ENCODE assay signal across 1 cellular context in the genomic region with DNA sequence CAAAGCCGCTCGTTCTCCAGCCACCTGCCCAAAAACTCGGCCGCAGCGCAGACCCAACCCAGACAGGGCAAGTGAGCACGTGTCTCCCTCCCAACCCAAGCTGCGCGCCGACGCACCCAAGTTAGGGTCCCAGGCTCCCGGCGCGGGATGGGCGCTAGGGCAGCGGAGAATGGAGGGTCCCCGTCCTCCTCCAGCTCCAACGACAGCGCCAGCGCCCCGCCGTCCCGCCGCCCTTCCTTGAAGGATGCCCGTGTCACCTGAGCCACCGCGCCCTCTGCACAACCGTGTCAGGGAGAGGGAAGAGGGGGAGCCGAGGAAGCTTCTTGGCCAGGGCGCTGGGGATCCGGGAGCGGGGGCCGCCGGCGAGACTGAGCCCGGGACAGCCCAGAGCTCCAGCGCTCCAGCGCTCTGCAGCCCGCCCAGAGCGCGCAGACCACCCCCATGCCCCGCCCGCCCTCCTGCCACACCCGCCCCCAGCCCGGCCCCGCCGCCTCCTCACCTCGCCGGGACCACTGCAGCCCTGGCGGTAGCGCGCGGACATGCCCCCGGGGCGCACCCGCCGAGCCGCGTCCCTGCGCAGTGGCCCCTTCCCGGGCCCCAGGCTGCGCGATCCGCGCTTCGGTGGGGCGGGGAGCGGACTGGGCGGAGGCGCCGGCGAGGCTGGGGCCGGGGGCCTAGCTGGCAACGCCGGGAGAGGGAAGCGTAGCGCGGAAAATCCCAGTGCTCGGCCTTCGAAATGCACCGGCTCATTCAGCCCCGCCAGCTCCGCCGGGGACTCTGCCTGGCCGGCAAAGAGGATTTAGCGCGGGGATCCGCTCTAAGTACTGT.
TF ChIP-seq lines count a peak whose summit lies in the region.

A gene with protein sequence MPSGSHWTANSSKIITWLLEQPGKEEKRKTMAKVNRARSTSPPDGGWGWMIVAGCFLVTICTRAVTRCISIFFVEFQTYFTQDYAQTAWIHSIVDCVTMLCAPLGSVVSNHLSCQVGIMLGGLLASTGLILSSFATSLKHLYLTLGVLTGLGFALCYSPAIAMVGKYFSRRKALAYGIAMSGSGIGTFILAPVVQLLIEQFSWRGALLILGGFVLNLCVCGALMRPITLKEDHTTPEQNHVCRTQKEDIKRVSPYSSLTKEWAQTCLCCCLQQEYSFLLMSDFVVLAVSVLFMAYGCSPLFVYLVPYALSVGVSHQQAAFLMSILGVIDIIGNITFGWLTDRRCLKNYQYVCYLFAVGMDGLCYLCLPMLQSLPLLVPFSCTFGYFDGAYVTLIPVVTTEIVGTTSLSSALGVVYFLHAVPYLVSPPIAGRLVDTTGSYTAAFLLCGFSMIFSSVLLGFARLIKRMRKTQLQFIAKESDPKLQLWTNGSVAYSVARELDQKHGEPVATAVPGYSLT (minus strand): TSS at position 410 of the 828 bp plus-strand sequence. CDS start 73,016 bp downstream, outside the sequence.

TF ChIP-seq in WTC11, 78 proteins besides CTCF, POLR2A, EP300 and RAD21 (continued from another document and continues in another):
- TF ChIP-seq, protein P1, sequence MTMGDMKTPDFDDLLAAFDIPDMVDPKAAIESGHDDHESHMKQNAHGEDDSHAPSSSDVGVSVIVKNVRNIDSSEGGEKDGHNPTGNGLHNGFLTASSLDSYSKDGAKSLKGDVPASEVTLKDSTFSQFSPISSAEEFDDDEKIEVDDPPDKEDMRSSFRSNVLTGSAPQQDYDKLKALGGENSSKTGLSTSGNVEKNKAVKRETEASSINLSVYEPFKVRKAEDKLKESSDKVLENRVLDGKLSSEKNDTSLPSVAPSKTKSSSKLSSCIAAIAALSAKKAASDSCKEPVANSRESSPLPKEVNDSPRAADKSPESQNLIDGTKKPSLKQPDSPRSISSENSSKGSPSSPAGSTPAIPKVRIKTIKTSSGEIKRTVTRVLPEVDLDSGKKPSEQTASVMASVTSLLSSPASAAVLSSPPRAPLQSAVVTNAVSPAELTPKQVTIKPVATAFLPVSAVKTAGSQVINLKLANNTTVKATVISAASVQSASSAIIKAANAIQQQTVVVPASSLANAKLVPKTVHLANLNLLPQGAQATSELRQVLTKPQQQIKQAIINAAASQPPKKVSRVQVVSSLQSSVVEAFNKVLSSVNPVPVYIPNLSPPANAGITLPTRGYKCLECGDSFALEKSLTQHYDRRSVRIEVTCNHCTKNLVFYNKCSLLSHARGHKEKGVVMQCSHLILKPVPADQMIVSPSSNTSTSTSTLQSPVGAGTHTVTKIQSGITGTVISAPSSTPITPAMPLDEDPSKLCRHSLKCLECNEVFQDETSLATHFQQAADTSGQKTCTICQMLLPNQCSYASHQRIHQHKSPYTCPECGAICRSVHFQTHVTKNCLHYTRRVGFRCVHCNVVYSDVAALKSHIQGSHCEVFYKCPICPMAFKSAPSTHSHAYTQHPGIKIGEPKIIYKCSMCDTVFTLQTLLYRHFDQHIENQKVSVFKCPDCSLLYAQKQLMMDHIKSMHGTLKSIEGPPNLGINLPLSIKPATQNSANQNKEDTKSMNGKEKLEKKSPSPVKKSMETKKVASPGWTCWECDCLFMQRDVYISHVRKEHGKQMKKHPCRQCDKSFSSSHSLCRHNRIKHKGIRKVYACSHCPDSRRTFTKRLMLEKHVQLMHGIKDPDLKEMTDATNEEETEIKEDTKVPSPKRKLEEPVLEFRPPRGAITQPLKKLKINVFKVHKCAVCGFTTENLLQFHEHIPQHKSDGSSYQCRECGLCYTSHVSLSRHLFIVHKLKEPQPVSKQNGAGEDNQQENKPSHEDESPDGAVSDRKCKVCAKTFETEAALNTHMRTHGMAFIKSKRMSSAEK (CRISPR knock-in tag; IDR thresholded peaks at IDR 0.05; ENCODE audit: borderline replicate concordance): no peak
- TF ChIP-seq ZNF121 (CRISPR knock-in tag; IDR thresholded peaks at IDR 0.05) (peak; percentile 100), HMGA2 (CRISPR knock-in tag; IDR thresholded peaks at IDR 0.05) (no peak), CBFB (CRISPR knock-in tag; IDR thresholded peaks at IDR 0.05; ENCODE audit: low read depth) (no peak), ATF1 (CRISPR knock-in tag; IDR thresholded peaks at IDR 0.05) (no peak), NFE2L1 (CRISPR knock-in tag; IDR thresholded peaks at IDR 0.05) (no peak), CREB1 (CRISPR knock-in tag; IDR thresholded peaks at IDR 0.05) (no peak), OVOL2 (CRISPR knock-in tag; IDR thresholded peaks at IDR 0.05; ENCODE audit: borderline replicate concordance) (no peak), EMX1 (CRISPR knock-in tag; IDR thresholded peaks at IDR 0.05) (no peak), NR3C1 (CRISPR knock-in tag; conservative IDR thresholded peaks at IDR 0.05; ENCODE audit: low read depth) (peak; percentile 19; the same call in 1 of the 2 replicates), ELF4 (CRISPR knock-in tag; IDR thresholded peaks at IDR 0.05; ENCODE audit: low read depth) (no peak), ZNF423 (CRISPR knock-in tag; IDR thresholded peaks at IDR 0.05) (peak; percentile 59; the same call in 1 of the 2 replicates), ETV6 (CRISPR knock-in tag; IDR thresholded peaks at IDR 0.05) (peak; percentile 20; the same call in 1 of the 2 replicates), SP1 (CRISPR knock-in tag; conservative IDR thresholded peaks at IDR 0.05) (no peak), FOXP1 (CRISPR knock-in tag; IDR thresholded peaks at IDR 0.05; ENCODE audit: borderline replicate concordance) (peak; percentile 42; the same call in 1 of the 2 replicates), ZBTB21 (CRISPR knock-in tag; IDR thresholded peaks at IDR 0.05; ENCODE audit: borderline replicate concordance) (no peak), GRHL2 (CRISPR knock-in tag; IDR thresholded peaks at IDR 0.05; ENCODE audit: insufficient replicate concordance, severe bottlenecking) (no peak), CREM (CRISPR knock-in tag; IDR thresholded peaks at IDR 0.05) (peak; percentile 57; the same call in 1 of the 2 replicates)
- TF ChIP-seq, protein P2, sequence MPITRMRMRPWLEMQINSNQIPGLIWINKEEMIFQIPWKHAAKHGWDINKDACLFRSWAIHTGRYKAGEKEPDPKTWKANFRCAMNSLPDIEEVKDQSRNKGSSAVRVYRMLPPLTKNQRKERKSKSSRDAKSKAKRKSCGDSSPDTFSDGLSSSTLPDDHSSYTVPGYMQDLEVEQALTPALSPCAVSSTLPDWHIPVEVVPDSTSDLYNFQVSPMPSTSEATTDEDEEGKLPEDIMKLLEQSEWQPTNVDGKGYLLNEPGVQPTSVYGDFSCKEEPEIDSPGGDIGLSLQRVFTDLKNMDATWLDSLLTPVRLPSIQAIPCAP (CRISPR knock-in tag; IDR thresholded peaks at IDR 0.05): 0 out of 2 replicates have a peak, but pooled peaks have one; percentile 73
- TF ChIP-seq, protein P3, sequence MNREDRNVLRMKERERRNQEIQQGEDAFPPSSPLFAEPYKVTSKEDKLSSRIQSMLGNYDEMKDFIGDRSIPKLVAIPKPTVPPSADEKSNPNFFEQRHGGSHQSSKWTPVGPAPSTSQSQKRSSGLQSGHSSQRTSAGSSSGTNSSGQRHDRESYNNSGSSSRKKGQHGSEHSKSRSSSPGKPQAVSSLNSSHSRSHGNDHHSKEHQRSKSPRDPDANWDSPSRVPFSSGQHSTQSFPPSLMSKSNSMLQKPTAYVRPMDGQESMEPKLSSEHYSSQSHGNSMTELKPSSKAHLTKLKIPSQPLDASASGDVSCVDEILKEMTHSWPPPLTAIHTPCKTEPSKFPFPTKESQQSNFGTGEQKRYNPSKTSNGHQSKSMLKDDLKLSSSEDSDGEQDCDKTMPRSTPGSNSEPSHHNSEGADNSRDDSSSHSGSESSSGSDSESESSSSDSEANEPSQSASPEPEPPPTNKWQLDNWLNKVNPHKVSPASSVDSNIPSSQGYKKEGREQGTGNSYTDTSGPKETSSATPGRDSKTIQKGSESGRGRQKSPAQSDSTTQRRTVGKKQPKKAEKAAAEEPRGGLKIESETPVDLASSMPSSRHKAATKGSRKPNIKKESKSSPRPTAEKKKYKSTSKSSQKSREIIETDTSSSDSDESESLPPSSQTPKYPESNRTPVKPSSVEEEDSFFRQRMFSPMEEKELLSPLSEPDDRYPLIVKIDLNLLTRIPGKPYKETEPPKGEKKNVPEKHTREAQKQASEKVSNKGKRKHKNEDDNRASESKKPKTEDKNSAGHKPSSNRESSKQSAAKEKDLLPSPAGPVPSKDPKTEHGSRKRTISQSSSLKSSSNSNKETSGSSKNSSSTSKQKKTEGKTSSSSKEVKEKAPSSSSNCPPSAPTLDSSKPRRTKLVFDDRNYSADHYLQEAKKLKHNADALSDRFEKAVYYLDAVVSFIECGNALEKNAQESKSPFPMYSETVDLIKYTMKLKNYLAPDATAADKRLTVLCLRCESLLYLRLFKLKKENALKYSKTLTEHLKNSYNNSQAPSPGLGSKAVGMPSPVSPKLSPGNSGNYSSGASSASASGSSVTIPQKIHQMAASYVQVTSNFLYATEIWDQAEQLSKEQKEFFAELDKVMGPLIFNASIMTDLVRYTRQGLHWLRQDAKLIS (CRISPR knock-in tag; IDR thresholded peaks at IDR 0.05; ENCODE audit: borderline replicate concordance): 0 out of 2 replicates have a peak, but pooled peaks have one; percentile 43
- TF ChIP-seq, protein P4, sequence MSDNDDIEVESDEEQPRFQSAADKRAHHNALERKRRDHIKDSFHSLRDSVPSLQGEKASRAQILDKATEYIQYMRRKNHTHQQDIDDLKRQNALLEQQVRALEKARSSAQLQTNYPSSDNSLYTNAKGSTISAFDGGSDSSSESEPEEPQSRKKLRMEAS (CRISPR knock-in tag; IDR thresholded peaks at IDR 0.05): peak; percentile 89; the same call in 1 of the 2 replicates
- TF ChIP-seq, protein P5, sequence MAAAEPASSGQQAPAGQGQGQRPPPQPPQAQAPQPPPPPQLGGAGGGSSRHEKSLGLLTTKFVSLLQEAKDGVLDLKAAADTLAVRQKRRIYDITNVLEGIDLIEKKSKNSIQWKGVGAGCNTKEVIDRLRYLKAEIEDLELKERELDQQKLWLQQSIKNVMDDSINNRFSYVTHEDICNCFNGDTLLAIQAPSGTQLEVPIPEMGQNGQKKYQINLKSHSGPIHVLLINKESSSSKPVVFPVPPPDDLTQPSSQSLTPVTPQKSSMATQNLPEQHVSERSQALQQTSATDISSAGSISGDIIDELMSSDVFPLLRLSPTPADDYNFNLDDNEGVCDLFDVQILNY (CRISPR knock-in tag; IDR thresholded peaks at IDR 0.05): peak; percentile 58
- TF ChIP-seq, protein P6, sequence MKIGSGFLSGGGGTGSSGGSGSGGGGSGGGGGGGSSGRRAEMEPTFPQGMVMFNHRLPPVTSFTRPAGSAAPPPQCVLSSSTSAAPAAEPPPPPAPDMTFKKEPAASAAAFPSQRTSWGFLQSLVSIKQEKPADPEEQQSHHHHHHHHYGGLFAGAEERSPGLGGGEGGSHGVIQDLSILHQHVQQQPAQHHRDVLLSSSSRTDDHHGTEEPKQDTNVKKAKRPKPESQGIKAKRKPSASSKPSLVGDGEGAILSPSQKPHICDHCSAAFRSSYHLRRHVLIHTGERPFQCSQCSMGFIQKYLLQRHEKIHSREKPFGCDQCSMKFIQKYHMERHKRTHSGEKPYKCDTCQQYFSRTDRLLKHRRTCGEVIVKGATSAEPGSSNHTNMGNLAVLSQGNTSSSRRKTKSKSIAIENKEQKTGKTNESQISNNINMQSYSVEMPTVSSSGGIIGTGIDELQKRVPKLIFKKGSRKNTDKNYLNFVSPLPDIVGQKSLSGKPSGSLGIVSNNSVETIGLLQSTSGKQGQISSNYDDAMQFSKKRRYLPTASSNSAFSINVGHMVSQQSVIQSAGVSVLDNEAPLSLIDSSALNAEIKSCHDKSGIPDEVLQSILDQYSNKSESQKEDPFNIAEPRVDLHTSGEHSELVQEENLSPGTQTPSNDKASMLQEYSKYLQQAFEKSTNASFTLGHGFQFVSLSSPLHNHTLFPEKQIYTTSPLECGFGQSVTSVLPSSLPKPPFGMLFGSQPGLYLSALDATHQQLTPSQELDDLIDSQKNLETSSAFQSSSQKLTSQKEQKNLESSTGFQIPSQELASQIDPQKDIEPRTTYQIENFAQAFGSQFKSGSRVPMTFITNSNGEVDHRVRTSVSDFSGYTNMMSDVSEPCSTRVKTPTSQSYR (CRISPR knock-in tag; IDR thresholded peaks at IDR 0.05): peak; percentile 60; the same call in 1 of the 2 replicates
- TF ChIP-seq, protein P7, sequence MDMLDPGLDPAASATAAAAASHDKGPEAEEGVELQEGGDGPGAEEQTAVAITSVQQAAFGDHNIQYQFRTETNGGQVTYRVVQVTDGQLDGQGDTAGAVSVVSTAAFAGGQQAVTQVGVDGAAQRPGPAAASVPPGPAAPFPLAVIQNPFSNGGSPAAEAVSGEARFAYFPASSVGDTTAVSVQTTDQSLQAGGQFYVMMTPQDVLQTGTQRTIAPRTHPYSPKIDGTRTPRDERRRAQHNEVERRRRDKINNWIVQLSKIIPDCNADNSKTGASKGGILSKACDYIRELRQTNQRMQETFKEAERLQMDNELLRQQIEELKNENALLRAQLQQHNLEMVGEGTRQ (CRISPR knock-in tag; IDR thresholded peaks at IDR 0.05): peak; percentile 68
- TF ChIP-seq, protein P8, sequence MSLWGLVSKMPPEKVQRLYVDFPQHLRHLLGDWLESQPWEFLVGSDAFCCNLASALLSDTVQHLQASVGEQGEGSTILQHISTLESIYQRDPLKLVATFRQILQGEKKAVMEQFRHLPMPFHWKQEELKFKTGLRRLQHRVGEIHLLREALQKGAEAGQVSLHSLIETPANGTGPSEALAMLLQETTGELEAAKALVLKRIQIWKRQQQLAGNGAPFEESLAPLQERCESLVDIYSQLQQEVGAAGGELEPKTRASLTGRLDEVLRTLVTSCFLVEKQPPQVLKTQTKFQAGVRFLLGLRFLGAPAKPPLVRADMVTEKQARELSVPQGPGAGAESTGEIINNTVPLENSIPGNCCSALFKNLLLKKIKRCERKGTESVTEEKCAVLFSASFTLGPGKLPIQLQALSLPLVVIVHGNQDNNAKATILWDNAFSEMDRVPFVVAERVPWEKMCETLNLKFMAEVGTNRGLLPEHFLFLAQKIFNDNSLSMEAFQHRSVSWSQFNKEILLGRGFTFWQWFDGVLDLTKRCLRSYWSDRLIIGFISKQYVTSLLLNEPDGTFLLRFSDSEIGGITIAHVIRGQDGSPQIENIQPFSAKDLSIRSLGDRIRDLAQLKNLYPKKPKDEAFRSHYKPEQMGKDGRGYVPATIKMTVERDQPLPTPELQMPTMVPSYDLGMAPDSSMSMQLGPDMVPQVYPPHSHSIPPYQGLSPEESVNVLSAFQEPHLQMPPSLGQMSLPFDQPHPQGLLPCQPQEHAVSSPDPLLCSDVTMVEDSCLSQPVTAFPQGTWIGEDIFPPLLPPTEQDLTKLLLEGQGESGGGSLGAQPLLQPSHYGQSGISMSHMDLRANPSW (CRISPR knock-in tag; conservative IDR thresholded peaks at IDR 0.05; ENCODE audit: low read depth): no peak
- TF ChIP-seq, protein P9, sequence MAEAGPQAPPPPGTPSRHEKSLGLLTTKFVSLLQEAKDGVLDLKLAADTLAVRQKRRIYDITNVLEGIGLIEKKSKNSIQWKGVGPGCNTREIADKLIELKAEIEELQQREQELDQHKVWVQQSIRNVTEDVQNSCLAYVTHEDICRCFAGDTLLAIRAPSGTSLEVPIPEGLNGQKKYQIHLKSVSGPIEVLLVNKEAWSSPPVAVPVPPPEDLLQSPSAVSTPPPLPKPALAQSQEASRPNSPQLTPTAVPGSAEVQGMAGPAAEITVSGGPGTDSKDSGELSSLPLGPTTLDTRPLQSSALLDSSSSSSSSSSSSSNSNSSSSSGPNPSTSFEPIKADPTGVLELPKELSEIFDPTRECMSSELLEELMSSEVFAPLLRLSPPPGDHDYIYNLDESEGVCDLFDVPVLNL (CRISPR knock-in tag; IDR thresholded peaks at IDR 0.05; ENCODE audit: borderline replicate concordance, low read depth): no peak
- TF ChIP-seq, protein P10, sequence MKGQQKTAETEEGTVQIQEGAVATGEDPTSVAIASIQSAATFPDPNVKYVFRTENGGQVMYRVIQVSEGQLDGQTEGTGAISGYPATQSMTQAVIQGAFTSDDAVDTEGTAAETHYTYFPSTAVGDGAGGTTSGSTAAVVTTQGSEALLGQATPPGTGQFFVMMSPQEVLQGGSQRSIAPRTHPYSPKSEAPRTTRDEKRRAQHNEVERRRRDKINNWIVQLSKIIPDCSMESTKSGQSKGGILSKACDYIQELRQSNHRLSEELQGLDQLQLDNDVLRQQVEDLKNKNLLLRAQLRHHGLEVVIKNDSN (CRISPR knock-in tag; IDR thresholded peaks at IDR 0.05): peak; percentile 43; the same call in 1 of the 2 replicates
